1 cellular context compared by ENCODE assay signal in the genomic region with DNA sequence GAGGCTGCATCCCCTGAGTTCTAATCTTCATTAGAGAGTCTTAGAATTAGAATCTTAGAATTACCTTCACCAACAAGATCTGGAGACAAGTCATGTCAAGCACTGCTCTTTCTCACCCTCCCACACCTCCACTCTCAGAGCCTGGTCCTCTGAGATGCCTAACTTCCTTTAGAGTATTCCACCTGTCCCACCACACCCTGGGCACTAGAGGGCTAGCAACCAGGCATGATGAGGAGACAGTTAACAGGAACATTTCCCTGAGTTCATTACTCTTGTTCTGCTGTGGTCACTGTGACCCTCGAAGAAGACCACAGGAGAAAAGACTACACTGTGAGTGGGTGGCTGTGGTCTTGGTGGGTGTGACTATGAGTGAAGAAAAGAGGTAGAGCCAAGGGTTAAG.
TF ChIP-seq lines count a peak whose summit lies in the region.

No MANE protein-coding gene starts in this region.

TF ChIP-seq in HCT116, 20 proteins besides CTCF, POLR2A, EP300 and RAD21:
- TF ChIP-seq SIN3A (IDR thresholded peaks at IDR 0.05; ENCODE audit: low read depth) (no peak), SRF (IDR thresholded peaks at IDR 0.05; ENCODE audit: low read depth) (no peak), TCF7L2 (IDR thresholded peaks at IDR 0.05; ENCODE audit: borderline replicate concordance, extremely low read depth, insufficient read depth, insufficient read length) (no peak), EZH2phosphoT487 (IDR thresholded peaks at IDR 0.05; ENCODE audit: borderline replicate concordance) (no peak), CEBPB (IDR thresholded peaks at IDR 0.05; ENCODE audit: low read depth) (no peak)
- TF ChIP-seq, protein P1, sequence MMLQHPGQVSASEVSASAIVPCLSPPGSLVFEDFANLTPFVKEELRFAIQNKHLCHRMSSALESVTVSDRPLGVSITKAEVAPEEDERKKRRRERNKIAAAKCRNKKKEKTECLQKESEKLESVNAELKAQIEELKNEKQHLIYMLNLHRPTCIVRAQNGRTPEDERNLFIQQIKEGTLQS (IDR thresholded peaks at IDR 0.05) = no peak
- TF ChIP-seq, protein P2, sequence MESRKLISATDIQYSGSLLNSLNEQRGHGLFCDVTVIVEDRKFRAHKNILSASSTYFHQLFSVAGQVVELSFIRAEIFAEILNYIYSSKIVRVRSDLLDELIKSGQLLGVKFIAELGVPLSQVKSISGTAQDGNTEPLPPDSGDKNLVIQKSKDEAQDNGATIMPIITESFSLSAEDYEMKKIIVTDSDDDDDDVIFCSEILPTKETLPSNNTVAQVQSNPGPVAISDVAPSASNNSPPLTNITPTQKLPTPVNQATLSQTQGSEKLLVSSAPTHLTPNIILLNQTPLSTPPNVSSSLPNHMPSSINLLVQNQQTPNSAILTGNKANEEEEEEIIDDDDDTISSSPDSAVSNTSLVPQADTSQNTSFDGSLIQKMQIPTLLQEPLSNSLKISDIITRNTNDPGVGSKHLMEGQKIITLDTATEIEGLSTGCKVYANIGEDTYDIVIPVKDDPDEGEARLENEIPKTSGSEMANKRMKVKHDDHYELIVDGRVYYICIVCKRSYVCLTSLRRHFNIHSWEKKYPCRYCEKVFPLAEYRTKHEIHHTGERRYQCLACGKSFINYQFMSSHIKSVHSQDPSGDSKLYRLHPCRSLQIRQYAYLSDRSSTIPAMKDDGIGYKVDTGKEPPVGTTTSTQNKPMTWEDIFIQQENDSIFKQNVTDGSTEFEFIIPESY (IDR thresholded peaks at IDR 0.05; ENCODE audit: extremely low read depth, insufficient replicate concordance, low read length) = no peak
